8 cellular contexts compared by ENCODE assay signal in genomic region chr3:168096210-168096795, GRCh38. TPM values are rescaled to one million over a fixed set of nuclear protein-coding genes. Genes with fewer than 3 reads are reported as not detected.
DNase-seq lines count a peak whose midpoint lies in the region; ATAC-seq, FAIRE-seq and TF ChIP-seq lines count a peak whose summit lies in the region.

No MANE protein-coding gene starts in this region.

- H3K27me3 ChIP-seq in neural progenitor cell: no peaks in the 10 kb centered on the region

- no peak for FAIRE-seq in frontal cortex (lab: Jason Lieb, UNC)

- DNase-seq in DMS153 treated with DMSO at 0.1 percent for 48 hours (lab: John Stamatoyannopoulos, UW; ENCODE audit: unreplicated experiment) (peak; percentile 68), NCI-H526 treated with DMSO at 0.1 percent for 48 hours (lab: John Stamatoyannopoulos, UW) (peak; percentile 85), frontal cortex (ENCODE audit: low spot score in 2 of 2) (peak; percentile 41 to 46), neural progenitor cell (ENCODE audit: low spot score) (peak; percentile 67), mesenteric fat pad (ENCODE audit: low spot score) (no peak)
- DNase-seq in activated T-helper 1 cell treated with anti-CD3 and anti-CD28 coated beads, Interleukin-12 subunit alpha, Interleukin-12 subunit beta, Interleukin-2, Interleukin-4 antibody, amounts not matched to agents 30 ng/mL and 10 ng/mL and 1 ng/mL, durations not matched to agents 14 hours and 24 hours and 36 hours (ENCODE audit: low spot score): no peak

- H3K27me3 Mint-ChIP-seq in activated T-helper 1 cell treated with anti-CD3 and anti-CD28 coated beads, Interleukin-12 subunit alpha, Interleukin-12 subunit beta, Interleukin-2, Interleukin-4 antibody, amounts not matched to agents 30 ng/mL and 10 ng/mL and 1 ng/mL, durations not matched to agents 14 hours and 24 hours and 36 hours (ENCODE audit: insufficient read depth): peaks cover 35% of the 10 kb centered on the region
- no peaks in the 10 kb centered on the region for H3K27me3 Mint-ChIP-seq in neural progenitor cell (ENCODE audit: insufficient read depth, low read depth)

- ATAC-seq in GM19463 (IDR thresholded peaks at IDR 0.05; ENCODE audit: unreplicated experiment) (peak; percentile 2), HG03571 (IDR thresholded peaks at IDR 0.05; ENCODE audit: unreplicated experiment) (peak; percentile 4)

- no peaks in the 10 kb centered on the region for H3K36me3 ChIP-seq in neural progenitor cell

- H3K27ac ChIP-seq in neural progenitor cell: no peak overlapping the region

- no peaks in the 10 kb centered on the region for H3K9me3 ChIP-seq in neural progenitor cell (ENCODE audit: low read depth)

- H3K4me1 ChIP-seq in neural progenitor cell: peaks cover 27% of the 10 kb centered on the region

- intact Hi-C loops in activated T-helper 1 cell treated with anti-CD3 and anti-CD28 coated beads, Interleukin-12 subunit alpha, Interleukin-12 subunit beta, Interleukin-2, Interleukin-4 antibody, amounts not matched to agents 30 ng/mL and 10 ng/mL and 1 ng/mL, durations not matched to agents 14 hours and 24 hours and 36 hours (cut with micrococcal nuclease): loop anchor here (1.0 to 10.0 kb wide), 7 partner anchors 8 to 1668 kb away; partner anchors contain the start of genes ACTRT3, MECOM, SERPINI1 and TERC

- peaks cover 27% of the 10 kb centered on the region for H3K4me1 Mint-ChIP-seq in activated T-helper 1 cell treated with anti-CD3 and anti-CD28 coated beads, Interleukin-12 subunit alpha, Interleukin-12 subunit beta, Interleukin-2, Interleukin-4 antibody, amounts not matched to agents 30 ng/mL and 10 ng/mL and 1 ng/mL, durations not matched to agents 14 hours and 24 hours and 36 hours (ENCODE audit: low read depth)
- peaks cover 32% of the 10 kb centered on the region for H3K4me1 Mint-ChIP-seq in neural progenitor cell

- H3K9ac ChIP-seq in neural progenitor cell: no peak overlapping the region

- no peaks in the 10 kb centered on the region for H3K9me3 Mint-ChIP-seq in activated T-helper 1 cell treated with anti-CD3 and anti-CD28 coated beads, Interleukin-12 subunit alpha, Interleukin-12 subunit beta, Interleukin-2, Interleukin-4 antibody, amounts not matched to agents 30 ng/mL and 10 ng/mL and 1 ng/mL, durations not matched to agents 14 hours and 24 hours and 36 hours
- H3K9me3 Mint-ChIP-seq in neural progenitor cell: no peaks in the 10 kb centered on the region

- peaks cover 33% of the 10 kb centered on the region for H3K79me2 ChIP-seq in neural progenitor cell (ENCODE audit: low read depth)

- peak overlapping the region; percentile 90 for H3K4me3 Mint-ChIP-seq in activated T-helper 1 cell treated with anti-CD3 and anti-CD28 coated beads, Interleukin-12 subunit alpha, Interleukin-12 subunit beta, Interleukin-2, Interleukin-4 antibody, amounts not matched to agents 30 ng/mL and 10 ng/mL and 1 ng/mL, durations not matched to agents 14 hours and 24 hours and 36 hours
- peak overlapping the region; percentile 93 for H3K4me3 Mint-ChIP-seq in neural progenitor cell

- no peak for TF ChIP-seq CTCF in neural progenitor cell (IDR thresholded peaks at IDR 0.05)

- peak overlapping the region; percentile 78 for H3K4me3 ChIP-seq in neural progenitor cell

- peak overlapping the region; percentile 97 for H3K4me2 ChIP-seq in neural progenitor cell

- H3K27ac Mint-ChIP-seq in activated T-helper 1 cell treated with anti-CD3 and anti-CD28 coated beads, Interleukin-12 subunit alpha, Interleukin-12 subunit beta, Interleukin-2, Interleukin-4 antibody, amounts not matched to agents 30 ng/mL and 10 ng/mL and 1 ng/mL, durations not matched to agents 14 hours and 24 hours and 36 hours: peak overlapping the region; percentile 93
- H3K27ac Mint-ChIP-seq in neural progenitor cell: peak overlapping the region; percentile 35

- H3K36me3 Mint-ChIP-seq in activated T-helper 1 cell treated with anti-CD3 and anti-CD28 coated beads, Interleukin-12 subunit alpha, Interleukin-12 subunit beta, Interleukin-2, Interleukin-4 antibody, amounts not matched to agents 30 ng/mL and 10 ng/mL and 1 ng/mL, durations not matched to agents 14 hours and 24 hours and 36 hours (ENCODE audit: low read depth): no peaks in the 10 kb centered on the region
- H3K36me3 Mint-ChIP-seq in neural progenitor cell: no peaks in the 10 kb centered on the region

- peaks cover 34% of the 10 kb centered on the region for H4K20me1 ChIP-seq in neural progenitor cell (ENCODE audit: low read depth)

- H2AFZ ChIP-seq in neural progenitor cell (replicated peaks): peak overlapping the region; percentile 89

- H3F3A ChIP-seq in neural progenitor cell (ENCODE audit: low read depth): peaks cover 18% of the 10 kb centered on the region

RNA-seq across cellular contexts. Expression of gene GOLIM4, which starts 0.6 kb away (rescaled TPM):
- total RNA-seq in activated T-helper 1 cell treated with anti-CD3 and anti-CD28 coated beads, Interleukin-12 subunit alpha, Interleukin-12 subunit beta, Interleukin-2, Interleukin-4 antibody, amounts not matched to agents 30 ng/mL and 10 ng/mL and 1 ng/mL, durations not matched to agents 14 hours and 24 hours and 36 hours: 8.4 and 8.8 TPM in 2 replicates
- total RNA-seq in frontal cortex: 17.5 TPM
- 22.9 and 23.0 TPM in 2 replicates for total RNA-seq in neural progenitor cell (ENCODE audit: low replicate concordance)
- 26.0 TPM for total RNA-seq in mesenteric fat pad

Comparison
In these comparisons a context has a peak if more than half of its experiments do, and no peak if none do; other contexts are left out.
1. DNase-seq: peak in DMS153 treated with DMSO at 0.1 percent for 48 hours (single experiment), NCI-H526 treated with DMSO at 0.1 percent for 48 hours (single experiment), frontal cortex (2 of 2) and neural progenitor cell (single experiment); none in activated T-helper 1 cell treated with anti-CD3 and anti-CD28 coated beads, Interleukin-12 subunit alpha, Interleukin-12 subunit beta, Interleukin-2, Interleukin-4 antibody, amounts not matched to agents 30 ng/mL and 10 ng/mL and 1 ng/mL, durations not matched to agents 14 hours and 24 hours and 36 hours (single experiment) and mesenteric fat pad (single experiment).